In the genomic region with DNA sequence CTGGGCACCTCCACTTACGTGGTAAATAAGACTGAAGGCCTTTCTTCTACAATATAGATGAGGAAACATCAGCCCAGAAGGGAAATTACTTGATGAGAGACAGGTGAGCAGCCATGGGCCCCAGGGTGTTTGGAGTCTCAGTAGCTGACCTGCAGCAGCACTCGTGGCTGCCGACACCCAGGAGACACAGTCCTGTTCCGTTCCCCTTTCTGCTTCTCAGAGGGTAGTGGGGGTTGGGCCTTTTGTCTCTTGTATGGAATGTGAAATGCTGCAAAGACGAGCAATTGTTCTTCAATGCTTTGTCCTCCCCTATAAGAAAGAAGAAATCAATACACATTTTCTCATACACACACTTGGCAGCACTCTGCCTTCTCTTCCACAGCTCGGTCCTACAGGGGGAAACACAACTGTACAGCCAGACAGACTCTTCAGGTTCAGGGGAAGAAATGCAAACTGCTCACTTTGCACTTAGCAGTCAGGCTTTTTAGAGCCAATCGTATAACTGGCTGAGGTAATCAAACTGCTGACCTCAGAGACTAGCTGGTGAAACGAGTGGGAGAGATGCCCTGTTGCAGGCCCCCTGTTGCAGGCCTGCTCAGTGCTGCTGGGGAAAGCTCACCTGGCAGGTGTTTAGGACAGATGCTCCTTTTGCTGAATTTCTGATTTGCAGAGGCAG, we compare ENCODE assay signal across 20 cellular contexts.
A peak's percentile ranks its signal among the peaks of the same experiment; 100 is the strongest.
DNase-seq lines count a peak whose midpoint lies in the region; ATAC-seq and TF ChIP-seq lines count a peak whose summit lies in the region.
"Had no signal": no experiment of that assay in that cellular context is flagged by ENCODE, and none has a peak within 500 bp of the region (broad histone marks: within the 10 kb centered on the region; RNA-seq: fewer than 3 reads in every experiment).

No MANE protein-coding gene starts in this region.

- H3K4me2 ChIP-seq in neural progenitor cell: peak overlapping the region; percentile 7

- no peaks in the 10 kb centered on the region for H3K27me3 ChIP-seq in CD8-positive, alpha-beta T cell (ENCODE audit: insufficient read depth, low read length)
- no peaks in the 10 kb centered on the region for H3K27me3 ChIP-seq in neural progenitor cell
- H3K27me3 ChIP-seq in spleen (replicated peaks in 1 of 7): no peaks in the 10 kb centered on the region
- H3K27me3 ChIP-seq: Peyer's patch, thyroid gland had no signal

- H3K36me3 Mint-ChIP-seq in CD8-positive, alpha-beta T cell: peaks cover 32% of the 10 kb centered on the region
- H3K36me3 Mint-ChIP-seq in activated T-helper 17 cell treated with anti-CD3 and anti-CD28 coated beads, Interleukin-2, amount 50 U/mL, for 72 hours (ENCODE audit: low read depth): peaks cover 59% of the 10 kb centered on the region
- peaks cover 2% of the 10 kb centered on the region for H3K36me3 Mint-ChIP-seq in neural progenitor cell

- no peaks in the 10 kb centered on the region for H3K27me3 Mint-ChIP-seq in CD8-positive, alpha-beta T cell (ENCODE audit: low read depth)
- H3K27me3 Mint-ChIP-seq in activated T-helper 17 cell treated with anti-CD3 and anti-CD28 coated beads, Interleukin-2, amount 50 U/mL, for 72 hours: no peaks in the 10 kb centered on the region
- no peaks in the 10 kb centered on the region for H3K27me3 Mint-ChIP-seq in neural progenitor cell (ENCODE audit: insufficient read depth, low read depth)
- H3K27me3 Mint-ChIP-seq: activated B cell treated with CpG ODN at 0.5 μM for 24 hours; activated CD4-positive, alpha-beta memory T cell treated with anti-CD3 and anti-CD28 coated beads, Interleukin-2, amount 10 ng/mL, durations not matched to agents 7 days and 5 days; activated naive CD4-positive, alpha-beta T cell treated with anti-CD3 and anti-CD28 coated beads, Interleukin-2, amount 50 U/mL, for 24 hours had no signal

- peak overlapping the region; percentile 10 for H3K27ac Mint-ChIP-seq in CD8-positive, alpha-beta T cell
- H3K27ac Mint-ChIP-seq in activated T-helper 17 cell treated with anti-CD3 and anti-CD28 coated beads, Interleukin-2, amount 50 U/mL, for 72 hours: peak overlapping the region; percentile 44
- H3K27ac Mint-ChIP-seq in neural progenitor cell: no peak overlapping the region
- H3K27ac Mint-ChIP-seq: activated B cell treated with CpG ODN at 0.5 μM for 24 hours; activated CD4-positive, alpha-beta memory T cell treated with anti-CD3 and anti-CD28 coated beads, Interleukin-2, amount 10 ng/mL, durations not matched to agents 7 days and 5 days; activated naive CD4-positive, alpha-beta T cell treated with anti-CD3 and anti-CD28 coated beads, Interleukin-2, amount 50 U/mL, for 24 hours had no signal

- H3K9ac ChIP-seq in neural progenitor cell: no peak overlapping the region

- no peak overlapping the region for H3K4me3 Mint-ChIP-seq in CD8-positive, alpha-beta T cell
- H3K4me3 Mint-ChIP-seq in activated T-helper 17 cell treated with anti-CD3 and anti-CD28 coated beads, Interleukin-2, amount 50 U/mL, for 72 hours: no peak overlapping the region
- H3K4me3 Mint-ChIP-seq in neural progenitor cell: no peak overlapping the region
- H3K4me3 Mint-ChIP-seq: activated B cell treated with CpG ODN at 0.5 μM for 24 hours; activated CD4-positive, alpha-beta memory T cell treated with anti-CD3 and anti-CD28 coated beads, Interleukin-2, amount 10 ng/mL, durations not matched to agents 7 days and 5 days; activated naive CD4-positive, alpha-beta T cell treated with anti-CD3 and anti-CD28 coated beads, Interleukin-2, amount 50 U/mL, for 24 hours; activated T-cell treated with anti-CD3 and anti-CD28 coated beads, Interleukin-2, amount 50 U/mL, for 4 hours had no signal

- TF ChIP-seq POLR2A in spleen (IDR thresholded peaks at IDR 0.05): no peak

- CTCF ChIA-PET in CD8-positive, alpha-beta T cell (lab: Charles Lee): interaction anchor here (1.0 to 7.8 kb wide), 5 partner anchors 10 to 443 kb away, joined by 3 to 127 read pairs (median 3); partner anchors contain the start of gene MRM1

- no peaks in the 10 kb centered on the region for H3K79me2 ChIP-seq in neural progenitor cell (ENCODE audit: low read depth)

- peaks cover 5% of the 10 kb centered on the region for H3F3A ChIP-seq in neural progenitor cell (ENCODE audit: low read depth)

- no peaks in the 10 kb centered on the region for H3K9me3 ChIP-seq in CD8-positive, alpha-beta T cell (ENCODE audit: low read length)
- H3K9me3 ChIP-seq in KOPT-K1 (ENCODE audit: insufficient read depth, low read length, poor library complexity, severe bottlenecking) (no peaks in the 10 kb centered on the region), neural progenitor cell (ENCODE audit: low read depth) (no peaks in the 10 kb centered on the region), spleen (no peaks in the 10 kb centered on the region)
- H3K9me3 ChIP-seq: mucosa of descending colon, Peyer's patch, thyroid gland had no signal

- no peak for DNase-seq in CD8-positive, alpha-beta T cell
- DNase-seq in neural progenitor cell (ENCODE audit: low spot score): peak; percentile 53
- DNase-seq in midbrain (lab: John Stamatoyannopoulos, UW): no peak
- no peak for DNase-seq in spleen
- DNase-seq: activated B cell treated with CpG ODN at 0.5 μM for 24 hours; activated CD4-positive, alpha-beta memory T cell treated with anti-CD3 and anti-CD28 coated beads, Interleukin-2, amount 10 ng/mL, durations not matched to agents 7 days and 5 days; activated T-cell treated with anti-CD3 and anti-CD28 coated beads, Interleukin-2, amount 50 U/mL, for 4 hours; EL; left ventricle myocardium superior; mucosa of descending colon; NCI-H187; NCI-H82; nucleus accumbens; Peyer's patch; thyroid gland had no signal

- no peak for TF ChIP-seq CTCF in CD8-positive, alpha-beta T cell (IDR thresholded peaks at IDR 0.05)
- TF ChIP-seq CTCF in neural progenitor cell (IDR thresholded peaks at IDR 0.05) (no peak), spleen (IDR thresholded peaks at IDR 0.05 in 8 of 11, conservative IDR thresholded peaks at IDR 0.05 in 3 of 11) (no peak)

- ATAC-seq in CD8-positive, alpha-beta T cell: no peak
- no peak for ATAC-seq in activated T-helper 17 cell treated with anti-CD3 and anti-CD28 coated beads, Interleukin-2, amount 50 U/mL, for 72 hours (replicated peaks)
- ATAC-seq in GM18498 (IDR thresholded peaks at IDR 0.05; ENCODE audit: unreplicated experiment): no peak
- ATAC-seq: activated T-cell treated with anti-CD3 and anti-CD28 coated beads, Interleukin-2, amount 50 U/mL, for 4 hours; mucosa of descending colon; right cardiac atrium had no signal

- H3K27ac ChIP-seq in CD8-positive, alpha-beta T cell (ENCODE audit: low read depth, low read length): no peak overlapping the region
- peak overlapping the region; percentile 66 for H3K27ac ChIP-seq in KOPT-K1 (ENCODE audit: low read depth, low read length, poor library complexity, severe bottlenecking)
- no peak overlapping the region for H3K27ac ChIP-seq in neural progenitor cell
- H3K27ac ChIP-seq in spleen: no peak overlapping the region
- H3K27ac ChIP-seq: Peyer's patch, thyroid gland had no signal

- H3K4me1 Mint-ChIP-seq in CD8-positive, alpha-beta T cell (ENCODE audit: low read depth): peaks cover 12% of the 10 kb centered on the region
- no peaks in the 10 kb centered on the region for H3K4me1 Mint-ChIP-seq in activated T-helper 17 cell treated with anti-CD3 and anti-CD28 coated beads, Interleukin-2, amount 50 U/mL, for 72 hours
- peaks cover 41% of the 10 kb centered on the region for H3K4me1 Mint-ChIP-seq in neural progenitor cell

- no peaks in the 10 kb centered on the region for H3K4me1 ChIP-seq in CD8-positive, alpha-beta T cell (ENCODE audit: insufficient read depth, low read length)
- H3K4me1 ChIP-seq in neural progenitor cell (peaks cover 17% of the 10 kb centered on the region), spleen (peaks cover 0 to 16% (median 7%) of the 10 kb centered on the region in 6 donors)
- H3K4me1 ChIP-seq: thyroid gland had no signal

- intact Hi-C loops in CD8-positive, alpha-beta T cell (cut with DNase I, micrococcal nuclease): loop anchor here (5.0 kb wide), 2 partner anchors 288 to 338 kb away; no protein-coding TSS in a partner anchor
- intact Hi-C loops in spleen (cut with DNase I; ENCODE audit: low total_unique reads): no loop called here

- 68 to 76% (median 73%) methylated on average over 8 of the region's 8 CpGs for WGBS in spleen, 5 donors

- POLR2A ChIA-PET in CD8-positive, alpha-beta T cell (lab: Charles Lee): interaction anchor here (1.0 kb wide), 1 partner anchor 97 kb away, joined by 3 read pairs; the partner anchor contains the start of gene AATF

- H4K20me1 ChIP-seq in neural progenitor cell (ENCODE audit: low read depth): peaks cover 7% of the 10 kb centered on the region

- H3K9me3 Mint-ChIP-seq in CD8-positive, alpha-beta T cell: no peaks in the 10 kb centered on the region
- H3K9me3 Mint-ChIP-seq in activated T-helper 17 cell treated with anti-CD3 and anti-CD28 coated beads, Interleukin-2, amount 50 U/mL, for 72 hours: no peaks in the 10 kb centered on the region
- no peaks in the 10 kb centered on the region for H3K9me3 Mint-ChIP-seq in neural progenitor cell
- H3K9me3 Mint-ChIP-seq: activated B cell treated with CpG ODN at 0.5 μM for 24 hours; activated CD4-positive, alpha-beta memory T cell treated with anti-CD3 and anti-CD28 coated beads, Interleukin-2, amount 10 ng/mL, durations not matched to agents 7 days and 5 days; activated naive CD4-positive, alpha-beta T cell treated with anti-CD3 and anti-CD28 coated beads, Interleukin-2, amount 50 U/mL, for 24 hours; activated T-cell treated with anti-CD3 and anti-CD28 coated beads, Interleukin-2, amount 50 U/mL, for 4 hours had no signal

- H3K4me3 ChIP-seq in CD8-positive, alpha-beta T cell (ENCODE audit: low read depth, low read length): no peak overlapping the region
- H3K4me3 ChIP-seq in neural progenitor cell (no peak overlapping the region), spleen (no peak overlapping the region)
- H3K4me3 ChIP-seq: mucosa of descending colon, Peyer's patch, thyroid gland had no signal

- no peak overlapping the region for H2AFZ ChIP-seq in neural progenitor cell (replicated peaks)

- peaks cover 3% of the 10 kb centered on the region for H3K36me3 ChIP-seq in CD8-positive, alpha-beta T cell (ENCODE audit: insufficient read depth, low read length)
- H3K36me3 ChIP-seq in KOPT-K1 (ENCODE audit: insufficient read depth, low read length) (peaks cover 53% of the 10 kb centered on the region), neural progenitor cell (no peaks in the 10 kb centered on the region), spleen (peaks cover 0 to 68% (median 10%) of the 10 kb centered on the region in 6 donors)
- H3K36me3 ChIP-seq: thyroid gland had no signal
